ENCODE assay signal across 17 cellular contexts in the genomic region with DNA sequence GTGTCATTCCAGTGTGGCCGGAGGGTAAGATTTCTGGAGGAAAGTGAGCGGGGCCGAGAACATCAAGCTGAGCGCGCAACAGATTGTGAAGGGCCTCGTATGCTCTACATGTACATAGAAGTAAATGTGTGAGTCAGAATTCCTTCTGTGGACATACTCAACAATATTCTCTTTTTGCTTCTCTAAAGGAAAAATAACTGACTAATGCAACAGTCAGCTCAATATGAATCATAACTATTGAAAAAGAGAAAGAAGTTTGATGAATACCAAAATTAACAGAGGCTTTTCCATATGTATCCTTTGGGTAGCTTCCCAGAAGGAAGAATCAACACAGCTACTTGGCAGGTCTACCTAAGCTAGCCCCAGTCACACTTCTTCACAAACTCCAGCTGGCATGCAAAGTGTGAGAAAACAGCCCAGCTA.
DNase-seq lines count a peak whose midpoint lies in the region; TF ChIP-seq lines count a peak whose summit lies in the region.
"Had no signal": no experiment of that assay in that cellular context is flagged by ENCODE, and none has a peak within 500 bp of the region (broad histone marks: within the 10 kb centered on the region; RNA-seq: fewer than 3 reads in every experiment).

No MANE protein-coding gene starts in this region.

- H3K4me3 ChIP-seq in cardiac fibroblast (replicated peaks in 1 of 2; ENCODE audit: low read depth in 2 of 2, low read length in 2 of 2) = no peak overlapping the region
- H3K4me3 ChIP-seq: BLaER1, esophagus squamous epithelium, smooth muscle cell had no signal

- no peak for TF ChIP-seq CTCF in cardiac fibroblast (IDR thresholded peaks at IDR 0.05; ENCODE audit: low read depth, low read length)

- DNase-seq in AG08396 (ENCODE audit: low spot score) = peak; percentile 14
- DNase-seq in HS-5 (ENCODE audit: low read depth) = peak; percentile 63
- DNase-seq in cardiac fibroblast (ENCODE audit: low read depth in 2 of 2) = peak; percentile 58 to 76
- peak; percentile 31 for DNase-seq in middle frontal gyrus (ENCODE audit: extremely low spot score, low spot score)
- DNase-seq in stimulated activated naive CD4-positive, alpha-beta T cell treated with Interleukin-2 at 50 U/mL for 16 hours (lab: John Stamatoyannopoulos, UW) = no peak
- no peak for DNase-seq in mucosa of gallbladder (ENCODE audit: low spot score)
- no peak for DNase-seq in SKM-1 (lab: John Stamatoyannopoulos, UW; ENCODE audit: unreplicated experiment)
- DNase-seq in SIG-M5 treated with dmso at 0.1 percent for 504 hours (lab: John Stamatoyannopoulos, UW; ENCODE audit: unreplicated experiment) = no peak
- DNase-seq: activated CD4-positive, CD25-positive, alpha-beta regulatory T cell treated with anti-CD3 and anti-CD28 coated beads, Interleukin-2, amount 50 U/mL, for 72 hours; activated naive CD8-positive, alpha-beta T cell treated with anti-CD3 and anti-CD28 coated beads for 36 hours; cortex of kidney; esophagus squamous epithelium; mesendoderm; NCI-H510A; OCI-M1 had no signal

Comparison
In these comparisons a context has a peak if more than half of its experiments do, and no peak if none do; other contexts are left out.
1. DNase-seq: peak in AG08396 (single experiment), HS-5 (single experiment), cardiac fibroblast (2 of 2) and middle frontal gyrus (single experiment); none in stimulated activated naive CD4-positive, alpha-beta T cell treated with Interleukin-2 at 50 U/mL for 16 hours (single experiment), mucosa of gallbladder (single experiment), SKM-1 (single experiment) and SIG-M5 treated with dmso at 0.1 percent for 504 hours (single experiment).